1 cellular context compared by ENCODE assay signal in the genomic region with DNA sequence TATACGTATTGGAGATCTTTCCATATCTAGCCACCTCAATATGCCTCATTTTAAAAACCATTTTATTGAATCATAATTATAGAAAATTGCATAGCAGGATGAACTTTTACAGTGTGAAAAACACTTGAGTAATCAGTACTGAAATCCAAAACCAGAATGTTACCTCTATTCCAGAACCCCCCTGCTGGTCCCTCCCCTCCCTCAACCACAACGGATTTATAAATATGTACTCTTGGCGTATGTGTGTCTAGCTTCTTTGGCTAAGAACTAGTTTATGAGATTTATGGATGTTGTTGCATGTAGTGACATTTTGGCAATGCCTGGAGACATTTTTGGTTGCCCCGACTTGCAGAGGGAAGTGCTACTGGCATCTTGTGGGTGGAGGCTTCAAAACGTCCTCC.
A peak's percentile ranks its signal among the peaks of the same experiment; 100 is the strongest.
TF ChIP-seq lines count a peak whose summit lies in the region.

No MANE protein-coding gene starts in this region.

TF ChIP-seq in HEK293, 187 proteins besides CTCF, POLR2A, EP300 and RAD21 (continued from another document and continues in another):
- TF ChIP-seq, protein P1, sequence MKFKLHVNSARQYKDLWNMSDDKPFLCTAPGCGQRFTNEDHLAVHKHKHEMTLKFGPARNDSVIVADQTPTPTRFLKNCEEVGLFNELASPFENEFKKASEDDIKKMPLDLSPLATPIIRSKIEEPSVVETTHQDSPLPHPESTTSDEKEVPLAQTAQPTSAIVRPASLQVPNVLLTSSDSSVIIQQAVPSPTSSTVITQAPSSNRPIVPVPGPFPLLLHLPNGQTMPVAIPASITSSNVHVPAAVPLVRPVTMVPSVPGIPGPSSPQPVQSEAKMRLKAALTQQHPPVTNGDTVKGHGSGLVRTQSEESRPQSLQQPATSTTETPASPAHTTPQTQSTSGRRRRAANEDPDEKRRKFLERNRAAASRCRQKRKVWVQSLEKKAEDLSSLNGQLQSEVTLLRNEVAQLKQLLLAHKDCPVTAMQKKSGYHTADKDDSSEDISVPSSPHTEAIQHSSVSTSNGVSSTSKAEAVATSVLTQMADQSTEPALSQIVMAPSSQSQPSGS (tag by site-specific recombination; IDR thresholded peaks at IDR 0.05; ENCODE audit: low read depth): 0 out of 2 replicates have a peak, but pooled peaks have one; percentile 15
- peak; percentile 77; the same call in 1 of the 2 replicates for TF ChIP-seq ZNF24 (tag by site-specific recombination; IDR thresholded peaks at IDR 0.05)
- 0 out of 2 replicates have a peak, but pooled peaks have one; percentile 19 for TF ChIP-seq ZBTB21 (tag by site-specific recombination; IDR thresholded peaks at IDR 0.05)
- TF ChIP-seq ZNF354C (tag by site-specific recombination; IDR thresholded peaks at IDR 0.05; ENCODE audit: borderline replicate concordance, low read depth): no peak
- peak; percentile 80 for TF ChIP-seq GLI2 (tag by site-specific recombination; IDR thresholded peaks at IDR 0.05; ENCODE audit: borderline replicate concordance, low read depth)
- 0 out of 2 replicates have a peak, but pooled peaks have one; percentile 12 for TF ChIP-seq SP2 (tag by site-specific recombination; IDR thresholded peaks at IDR 0.05)
- TF ChIP-seq, protein P2, sequence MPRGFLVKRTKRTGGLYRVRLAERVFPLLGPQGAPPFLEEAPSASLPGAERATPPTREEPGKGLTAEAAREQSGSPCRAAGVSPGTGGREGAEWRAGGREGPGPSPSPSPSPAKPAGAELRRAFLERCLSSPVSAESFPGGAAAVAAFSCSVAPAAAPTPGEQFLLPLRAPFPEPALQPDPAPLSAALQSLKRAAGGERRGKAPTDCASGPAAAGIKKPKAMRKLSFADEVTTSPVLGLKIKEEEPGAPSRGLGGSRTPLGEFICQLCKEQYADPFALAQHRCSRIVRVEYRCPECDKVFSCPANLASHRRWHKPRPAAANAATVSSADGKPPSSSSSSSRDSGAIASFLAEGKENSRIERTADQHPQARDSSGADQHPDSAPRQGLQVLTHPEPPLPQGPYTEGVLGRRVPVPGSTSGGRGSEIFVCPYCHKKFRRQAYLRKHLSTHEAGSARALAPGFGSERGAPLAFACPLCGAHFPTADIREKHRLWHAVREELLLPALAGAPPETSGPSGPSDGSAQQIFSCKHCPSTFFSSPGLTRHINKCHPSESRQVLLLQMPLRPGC (tag by site-specific recombination; IDR thresholded peaks at IDR 0.05): peak; percentile 73
- TF ChIP-seq ZNF521 (tag by site-specific recombination; IDR thresholded peaks at IDR 0.05): no peak
- peak; percentile 37; the same call in 1 of the 2 replicates for TF ChIP-seq ZBTB1 (tag by site-specific recombination; IDR thresholded peaks at IDR 0.05)
- peak; percentile 49; the same call in 1 of the 2 replicates for TF ChIP-seq ZNF558 (tag by site-specific recombination; IDR thresholded peaks at IDR 0.05)
- TF ChIP-seq, protein P3, sequence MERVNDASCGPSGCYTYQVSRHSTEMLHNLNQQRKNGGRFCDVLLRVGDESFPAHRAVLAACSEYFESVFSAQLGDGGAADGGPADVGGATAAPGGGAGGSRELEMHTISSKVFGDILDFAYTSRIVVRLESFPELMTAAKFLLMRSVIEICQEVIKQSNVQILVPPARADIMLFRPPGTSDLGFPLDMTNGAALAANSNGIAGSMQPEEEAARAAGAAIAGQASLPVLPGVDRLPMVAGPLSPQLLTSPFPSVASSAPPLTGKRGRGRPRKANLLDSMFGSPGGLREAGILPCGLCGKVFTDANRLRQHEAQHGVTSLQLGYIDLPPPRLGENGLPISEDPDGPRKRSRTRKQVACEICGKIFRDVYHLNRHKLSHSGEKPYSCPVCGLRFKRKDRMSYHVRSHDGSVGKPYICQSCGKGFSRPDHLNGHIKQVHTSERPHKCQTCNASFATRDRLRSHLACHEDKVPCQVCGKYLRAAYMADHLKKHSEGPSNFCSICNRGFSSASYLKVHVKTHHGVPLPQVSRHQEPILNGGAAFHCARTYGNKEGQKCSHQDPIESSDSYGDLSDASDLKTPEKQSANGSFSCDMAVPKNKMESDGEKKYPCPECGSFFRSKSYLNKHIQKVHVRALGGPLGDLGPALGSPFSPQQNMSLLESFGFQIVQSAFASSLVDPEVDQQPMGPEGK (tag by site-specific recombination; IDR thresholded peaks at IDR 0.05): peak; percentile 69
- TF ChIP-seq BCL11A (tag by site-specific recombination; IDR thresholded peaks at IDR 0.05; ENCODE audit: low read depth): peak; percentile 35; the same call in 1 of the 2 replicates
- TF ChIP-seq, protein P4, sequence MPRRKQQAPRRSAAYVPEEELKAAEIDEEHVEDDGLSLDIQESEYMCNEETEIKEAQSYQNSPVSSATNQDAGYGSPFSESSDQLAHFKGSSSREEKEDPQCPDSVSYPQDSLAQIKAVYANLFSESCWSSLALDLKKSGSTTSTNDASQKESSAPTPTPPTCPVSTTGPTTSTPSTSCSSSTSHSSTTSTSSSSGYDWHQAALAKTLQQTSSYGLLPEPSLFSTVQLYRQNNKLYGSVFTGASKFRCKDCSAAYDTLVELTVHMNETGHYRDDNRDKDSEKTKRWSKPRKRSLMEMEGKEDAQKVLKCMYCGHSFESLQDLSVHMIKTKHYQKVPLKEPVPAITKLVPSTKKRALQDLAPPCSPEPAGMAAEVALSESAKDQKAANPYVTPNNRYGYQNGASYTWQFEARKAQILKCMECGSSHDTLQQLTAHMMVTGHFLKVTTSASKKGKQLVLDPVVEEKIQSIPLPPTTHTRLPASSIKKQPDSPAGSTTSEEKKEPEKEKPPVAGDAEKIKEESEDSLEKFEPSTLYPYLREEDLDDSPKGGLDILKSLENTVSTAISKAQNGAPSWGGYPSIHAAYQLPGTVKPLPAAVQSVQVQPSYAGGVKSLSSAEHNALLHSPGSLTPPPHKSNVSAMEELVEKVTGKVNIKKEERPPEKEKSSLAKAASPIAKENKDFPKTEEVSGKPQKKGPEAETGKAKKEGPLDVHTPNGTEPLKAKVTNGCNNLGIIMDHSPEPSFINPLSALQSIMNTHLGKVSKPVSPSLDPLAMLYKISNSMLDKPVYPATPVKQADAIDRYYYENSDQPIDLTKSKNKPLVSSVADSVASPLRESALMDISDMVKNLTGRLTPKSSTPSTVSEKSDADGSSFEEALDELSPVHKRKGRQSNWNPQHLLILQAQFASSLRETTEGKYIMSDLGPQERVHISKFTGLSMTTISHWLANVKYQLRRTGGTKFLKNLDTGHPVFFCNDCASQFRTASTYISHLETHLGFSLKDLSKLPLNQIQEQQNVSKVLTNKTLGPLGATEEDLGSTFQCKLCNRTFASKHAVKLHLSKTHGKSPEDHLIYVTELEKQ (tag by site-specific recombination; IDR thresholded peaks at IDR 0.05; ENCODE audit: borderline replicate concordance): peak; percentile 36; the same call in 1 of the 2 replicates
- TF ChIP-seq ZNF366 (tag by site-specific recombination; conservative IDR thresholded peaks at IDR 0.05): peak; percentile 61; the same call in 1 of the 2 replicates
- TF ChIP-seq HOXD13 (CRISPR knock-in tag; IDR thresholded peaks at IDR 0.05; ENCODE audit: borderline replicate concordance): 0 out of 2 replicates have a peak, but pooled peaks have one; percentile 24
- TF ChIP-seq OSR2 (tag by site-specific recombination; IDR thresholded peaks at IDR 0.05): peak; percentile 92
- TF ChIP-seq, protein P5, sequence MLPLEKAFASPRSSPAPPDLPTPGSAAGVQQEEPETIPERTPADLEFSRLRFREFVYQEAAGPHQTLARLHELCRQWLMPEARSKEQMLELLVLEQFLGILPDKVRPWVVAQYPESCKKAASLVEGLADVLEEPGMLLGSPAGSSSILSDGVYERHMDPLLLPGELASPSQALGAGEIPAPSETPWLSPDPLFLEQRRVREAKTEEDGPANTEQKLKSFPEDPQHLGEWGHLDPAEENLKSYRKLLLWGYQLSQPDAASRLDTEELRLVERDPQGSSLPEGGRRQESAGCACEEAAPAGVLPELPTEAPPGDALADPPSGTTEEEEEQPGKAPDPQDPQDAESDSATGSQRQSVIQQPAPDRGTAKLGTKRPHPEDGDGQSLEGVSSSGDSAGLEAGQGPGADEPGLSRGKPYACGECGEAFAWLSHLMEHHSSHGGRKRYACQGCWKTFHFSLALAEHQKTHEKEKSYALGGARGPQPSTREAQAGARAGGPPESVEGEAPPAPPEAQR (tag by site-specific recombination; IDR thresholded peaks at IDR 0.05): no peak
- TF ChIP-seq, protein P6, sequence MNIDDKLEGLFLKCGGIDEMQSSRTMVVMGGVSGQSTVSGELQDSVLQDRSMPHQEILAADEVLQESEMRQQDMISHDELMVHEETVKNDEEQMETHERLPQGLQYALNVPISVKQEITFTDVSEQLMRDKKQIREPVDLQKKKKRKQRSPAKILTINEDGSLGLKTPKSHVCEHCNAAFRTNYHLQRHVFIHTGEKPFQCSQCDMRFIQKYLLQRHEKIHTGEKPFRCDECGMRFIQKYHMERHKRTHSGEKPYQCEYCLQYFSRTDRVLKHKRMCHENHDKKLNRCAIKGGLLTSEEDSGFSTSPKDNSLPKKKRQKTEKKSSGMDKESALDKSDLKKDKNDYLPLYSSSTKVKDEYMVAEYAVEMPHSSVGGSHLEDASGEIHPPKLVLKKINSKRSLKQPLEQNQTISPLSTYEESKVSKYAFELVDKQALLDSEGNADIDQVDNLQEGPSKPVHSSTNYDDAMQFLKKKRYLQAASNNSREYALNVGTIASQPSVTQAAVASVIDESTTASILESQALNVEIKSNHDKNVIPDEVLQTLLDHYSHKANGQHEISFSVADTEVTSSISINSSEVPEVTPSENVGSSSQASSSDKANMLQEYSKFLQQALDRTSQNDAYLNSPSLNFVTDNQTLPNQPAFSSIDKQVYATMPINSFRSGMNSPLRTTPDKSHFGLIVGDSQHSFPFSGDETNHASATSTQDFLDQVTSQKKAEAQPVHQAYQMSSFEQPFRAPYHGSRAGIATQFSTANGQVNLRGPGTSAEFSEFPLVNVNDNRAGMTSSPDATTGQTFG (tag by site-specific recombination; IDR thresholded peaks at IDR 0.05; ENCODE audit: borderline replicate concordance): no peak
- TF ChIP-seq KLF7 (tag by site-specific recombination; IDR thresholded peaks at IDR 0.05; ENCODE audit: borderline replicate concordance): no peak
- TF ChIP-seq ZNF2 (tag by site-specific recombination; IDR thresholded peaks at IDR 0.05): peak; percentile 1; the same call in 1 of the 2 replicates
- TF ChIP-seq ZNF600 (tag by site-specific recombination; IDR thresholded peaks at IDR 0.05): peak; percentile 93
- peak; percentile 72; the same call in 1 of the 2 replicates for TF ChIP-seq ZEB2 (tag by site-specific recombination; IDR thresholded peaks at IDR 0.05)
- no peak for TF ChIP-seq ZNF624 (tag by site-specific recombination; IDR thresholded peaks at IDR 0.05)
- TF ChIP-seq, protein P7, sequence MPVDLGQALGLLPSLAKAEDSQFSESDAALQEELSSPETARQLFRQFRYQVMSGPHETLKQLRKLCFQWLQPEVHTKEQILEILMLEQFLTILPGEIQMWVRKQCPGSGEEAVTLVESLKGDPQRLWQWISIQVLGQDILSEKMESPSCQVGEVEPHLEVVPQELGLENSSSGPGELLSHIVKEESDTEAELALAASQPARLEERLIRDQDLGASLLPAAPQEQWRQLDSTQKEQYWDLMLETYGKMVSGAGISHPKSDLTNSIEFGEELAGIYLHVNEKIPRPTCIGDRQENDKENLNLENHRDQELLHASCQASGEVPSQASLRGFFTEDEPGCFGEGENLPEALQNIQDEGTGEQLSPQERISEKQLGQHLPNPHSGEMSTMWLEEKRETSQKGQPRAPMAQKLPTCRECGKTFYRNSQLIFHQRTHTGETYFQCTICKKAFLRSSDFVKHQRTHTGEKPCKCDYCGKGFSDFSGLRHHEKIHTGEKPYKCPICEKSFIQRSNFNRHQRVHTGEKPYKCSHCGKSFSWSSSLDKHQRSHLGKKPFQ (tag by site-specific recombination; IDR thresholded peaks at IDR 0.05): peak; percentile 78; the same call in 1 of the 2 replicates
- 0 out of 2 replicates have a peak, but pooled peaks have one; percentile 24 for TF ChIP-seq ZFP69B (tag by site-specific recombination; IDR thresholded peaks at IDR 0.05)
- TF ChIP-seq ZNF843 (tag by site-specific recombination; IDR thresholded peaks at IDR 0.05): peak; percentile 77
- peak; percentile 98 for TF ChIP-seq SP7 (tag by site-specific recombination; IDR thresholded peaks at IDR 0.05)
- TF ChIP-seq, protein P8, sequence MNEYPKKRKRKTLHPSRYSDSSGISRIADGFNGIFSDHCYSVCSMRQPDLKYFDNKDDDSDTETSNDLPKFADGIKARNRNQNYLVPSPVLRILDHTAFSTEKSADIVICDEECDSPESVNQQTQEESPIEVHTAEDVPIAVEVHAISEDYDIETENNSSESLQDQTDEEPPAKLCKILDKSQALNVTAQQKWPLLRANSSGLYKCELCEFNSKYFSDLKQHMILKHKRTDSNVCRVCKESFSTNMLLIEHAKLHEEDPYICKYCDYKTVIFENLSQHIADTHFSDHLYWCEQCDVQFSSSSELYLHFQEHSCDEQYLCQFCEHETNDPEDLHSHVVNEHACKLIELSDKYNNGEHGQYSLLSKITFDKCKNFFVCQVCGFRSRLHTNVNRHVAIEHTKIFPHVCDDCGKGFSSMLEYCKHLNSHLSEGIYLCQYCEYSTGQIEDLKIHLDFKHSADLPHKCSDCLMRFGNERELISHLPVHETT (tag by site-specific recombination; IDR thresholded peaks at IDR 0.05): peak; percentile 31; the same call in 1 of the 2 replicates
- TF ChIP-seq, protein P9, sequence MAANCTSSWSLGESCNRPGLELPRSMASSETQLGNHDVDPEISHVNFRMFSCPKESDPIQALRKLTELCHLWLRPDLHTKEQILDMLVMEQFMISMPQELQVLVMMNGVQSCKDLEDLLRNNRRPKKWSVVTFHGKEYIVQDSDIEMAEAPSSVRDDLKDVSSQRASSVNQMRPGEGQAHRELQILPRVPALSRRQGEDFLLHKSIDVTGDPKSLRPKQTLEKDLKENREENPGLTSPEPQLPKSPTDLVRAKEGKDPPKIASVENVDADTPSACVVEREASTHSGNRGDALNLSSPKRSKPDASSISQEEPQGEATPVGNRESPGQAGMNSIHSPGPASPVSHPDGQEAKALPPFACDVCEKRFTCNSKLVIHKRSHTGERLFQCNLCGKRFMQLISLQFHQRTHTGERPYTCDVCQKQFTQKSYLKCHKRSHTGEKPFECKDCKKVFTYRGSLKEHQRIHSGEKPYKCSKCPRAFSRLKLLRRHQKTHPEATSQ (tag by site-specific recombination; IDR thresholded peaks at IDR 0.05): no peak
- peak; percentile 61 for TF ChIP-seq KLF10 (tag by site-specific recombination; IDR thresholded peaks at IDR 0.05)
- TF ChIP-seq SCRT2 (tag by site-specific recombination; IDR thresholded peaks at IDR 0.05): 0 out of 2 replicates have a peak, but pooled peaks have one; percentile 13
- TF ChIP-seq, protein P10, sequence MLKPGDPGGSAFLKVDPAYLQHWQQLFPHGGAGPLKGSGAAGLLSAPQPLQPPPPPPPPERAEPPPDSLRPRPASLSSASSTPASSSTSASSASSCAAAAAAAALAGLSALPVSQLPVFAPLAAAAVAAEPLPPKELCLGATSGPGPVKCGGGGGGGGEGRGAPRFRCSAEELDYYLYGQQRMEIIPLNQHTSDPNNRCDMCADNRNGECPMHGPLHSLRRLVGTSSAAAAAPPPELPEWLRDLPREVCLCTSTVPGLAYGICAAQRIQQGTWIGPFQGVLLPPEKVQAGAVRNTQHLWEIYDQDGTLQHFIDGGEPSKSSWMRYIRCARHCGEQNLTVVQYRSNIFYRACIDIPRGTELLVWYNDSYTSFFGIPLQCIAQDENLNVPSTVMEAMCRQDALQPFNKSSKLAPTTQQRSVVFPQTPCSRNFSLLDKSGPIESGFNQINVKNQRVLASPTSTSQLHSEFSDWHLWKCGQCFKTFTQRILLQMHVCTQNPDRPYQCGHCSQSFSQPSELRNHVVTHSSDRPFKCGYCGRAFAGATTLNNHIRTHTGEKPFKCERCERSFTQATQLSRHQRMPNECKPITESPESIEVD (tag by site-specific recombination; IDR thresholded peaks at IDR 0.05): peak; percentile 99
- no peak for TF ChIP-seq KLF9 (tag by site-specific recombination; IDR thresholded peaks at IDR 0.05; ENCODE audit: low read depth)
- TF ChIP-seq IKZF3 (tag by site-specific recombination; IDR thresholded peaks at IDR 0.05): peak; percentile 67
